ENCODE assay signal across 10 cellular contexts in the genomic region with DNA sequence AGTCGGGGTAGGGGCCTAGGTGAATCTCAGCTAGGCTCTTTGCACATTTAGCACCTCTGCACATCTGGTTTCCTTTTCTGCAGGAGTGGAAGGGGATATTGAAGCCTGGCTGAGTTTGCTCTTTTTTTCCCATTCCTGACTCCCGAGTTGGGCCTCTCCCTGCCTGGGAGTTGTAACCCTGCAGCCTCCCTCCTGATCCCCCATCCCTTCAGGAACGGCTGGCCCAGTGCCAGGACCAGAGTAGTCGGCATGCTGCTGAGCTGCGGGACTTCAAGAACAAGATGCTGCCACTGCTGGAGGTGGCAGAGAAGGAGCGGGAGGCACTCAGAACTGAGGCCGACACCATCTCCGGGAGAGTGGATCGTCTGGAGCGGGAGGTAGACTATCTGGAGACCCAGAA. TPM values are rescaled to one million over a fixed set of nuclear protein-coding genes. Genes with fewer than 3 reads are reported as not detected.
DNase-seq lines count a peak whose midpoint lies in the region; ATAC-seq and TF ChIP-seq lines count a peak whose summit lies in the region.
"Had no signal": no experiment of that assay in that cellular context is flagged by ENCODE, and none has a peak within 500 bp of the region (broad histone marks: within the 10 kb centered on the region; RNA-seq: fewer than 3 reads in every experiment).

No MANE protein-coding gene starts in this region.

- peaks cover 0 to 13% (median 0%) of the 10 kb centered on the region in 9 donors for H3K36me3 ChIP-seq in heart right ventricle

- DNase-seq in Daoy (ENCODE audit: low read depth) (peak; percentile 28), T-helper 17 cell (no peak), heart right ventricle (peak; percentile 54 to 74), sciatic nerve (ENCODE audit: low spot score) (peak; percentile 87), cortex of kidney (lab: John Stamatoyannopoulos, UW) (no peak), NOMO-1 (lab: John Stamatoyannopoulos, UW; ENCODE audit: unreplicated experiment in 2 of 2) (no peak)
- no peak for DNase-seq in T-helper 2 cell treated with Interferon-gamma antibody and Interleukin-4, amounts not matched to agents 5 μg/mL and 100 μg/mL, for 36 hours (ENCODE audit: low spot score)
- DNase-seq: HCEC 1CT had no signal

- H3K9me3 ChIP-seq in T-helper 17 cell (ENCODE audit: control insufficient read depth, low read length, poor library complexity, severe bottlenecking) (no peaks in the 10 kb centered on the region), heart right ventricle (no peaks in the 10 kb centered on the region)

- no peaks in the 10 kb centered on the region for H3K27me3 ChIP-seq in heart right ventricle

- no peaks in the 10 kb centered on the region for H3K9me3 Mint-ChIP-seq in T-helper 2 cell treated with Interferon-gamma antibody and Interleukin-4, amounts not matched to agents 5 μg/mL and 100 μg/mL, for 36 hours
- H3K9me3 Mint-ChIP-seq: activated naive CD4-positive, alpha-beta T cell treated with anti-CD3 and anti-CD28 coated beads, Interleukin-2, amount 50 U/mL, for 72 hours had no signal

- ATAC-seq in T-helper 17 cell (no peak), heart right ventricle (no peak), sciatic nerve (no peak), GM18868 (IDR thresholded peaks at IDR 0.05; ENCODE audit: unreplicated experiment) (no peak)
- ATAC-seq: activated naive CD4-positive, alpha-beta T cell treated with anti-CD3 and anti-CD28 coated beads, Interleukin-2, amount 50 U/mL, for 72 hours had no signal

- 43 to 49% methylated on average over 10 of the region's 10 CpGs for WGBS in heart right ventricle, 2 donors

- intact Hi-C loops in heart right ventricle (cut with DNase I) = loop anchor here in 3 of 10 donors (2.0 to 10.0 kb wide), 2 partner anchors 155 to 303 kb away; no protein-coding TSS in a partner anchor
- intact Hi-C loops in sciatic nerve (cut with DNase I) = loop anchor here (10.0 kb wide), 1 partner anchor 305 kb away; no protein-coding TSS in a partner anchor

- H3K4me3 Mint-ChIP-seq in T-helper 17 cell = no peak overlapping the region
- no peak overlapping the region for H3K4me3 Mint-ChIP-seq in T-helper 2 cell treated with Interferon-gamma antibody and Interleukin-4, amounts not matched to agents 5 μg/mL and 100 μg/mL, for 36 hours

- H3K4me1 Mint-ChIP-seq in T-helper 17 cell = peaks cover 26% of the 10 kb centered on the region
- H3K4me1 Mint-ChIP-seq in T-helper 2 cell treated with Interferon-gamma antibody and Interleukin-4, amounts not matched to agents 5 μg/mL and 100 μg/mL, for 36 hours (ENCODE audit: low read depth) = peaks cover 29% of the 10 kb centered on the region

- peak overlapping the region in 8 of 10 donors; percentile 27 to 76 (median 61) for H3K27ac ChIP-seq in heart right ventricle

- no peaks in the 10 kb centered on the region for H3K27me3 Mint-ChIP-seq in T-helper 17 cell
- H3K27me3 Mint-ChIP-seq in T-helper 2 cell treated with Interferon-gamma antibody and Interleukin-4, amounts not matched to agents 5 μg/mL and 100 μg/mL, for 36 hours (ENCODE audit: low read depth) = no peaks in the 10 kb centered on the region

- no peak for TF ChIP-seq CTCF in heart right ventricle (IDR thresholded peaks at IDR 0.05)

- H3K4me1 ChIP-seq in heart right ventricle = peaks cover 0 to 84% (median 77%) of the 10 kb centered on the region in 9 donors

- peak overlapping the region; percentile 94 for H3K27ac Mint-ChIP-seq in T-helper 17 cell
- H3K27ac Mint-ChIP-seq in T-helper 2 cell treated with Interferon-gamma antibody and Interleukin-4, amounts not matched to agents 5 μg/mL and 100 μg/mL, for 36 hours = no peak overlapping the region

- peak overlapping the region in 9 of 10 donors; percentile 10 to 48 (median 44) for H3K4me3 ChIP-seq in heart right ventricle

- H3K36me3 Mint-ChIP-seq in T-helper 17 cell (ENCODE audit: low read depth) = no peaks in the 10 kb centered on the region
- H3K36me3 Mint-ChIP-seq in T-helper 2 cell treated with Interferon-gamma antibody and Interleukin-4, amounts not matched to agents 5 μg/mL and 100 μg/mL, for 36 hours (ENCODE audit: low read depth) = peaks cover 3% of the 10 kb centered on the region
- H3K36me3 Mint-ChIP-seq: activated naive CD4-positive, alpha-beta T cell treated with anti-CD3 and anti-CD28 coated beads, Interleukin-2, amount 50 U/mL, for 72 hours had no signal

RNA-seq across cellular contexts. Expression of a gene that starts 0.8 kb away (rescaled TPM):
- 2.3 and 2.4 TPM in 2 replicates for total RNA-seq in Daoy (2014; rRNA removed; shearing (Covaris generic))
- total RNA-seq in T-helper 17 cell (1 to 10 TPM; 1.0 to 1.2 TPM), heart right ventricle (10 to 100 TPM in 7 of 10 donors, 1 to 10 TPM in 3; 6.1 to 19.7 (median 11.0) TPM), sciatic nerve (46.0 TPM)
- 10 to 100 TPM; 10.3 to 11.4 TPM for polyA plus RNA-seq in heart right ventricle

RNA-seq across cellular contexts. Expression of a gene that starts 51.0 kb away (rescaled TPM):
- total RNA-seq in Daoy (2014; rRNA removed; shearing (Covaris generic)) = 20.0 and 22.3 TPM in 2 replicates
- total RNA-seq in T-helper 17 cell (100 to 1,000 TPM; 228 to 253 TPM), heart right ventricle (10 to 100 TPM; 42.6 to 91.0 (median 62.2) TPM), sciatic nerve (91.2 TPM)
- 10 to 100 TPM in 1 of 2 donors, 1 to 10 TPM in 1; 7.8 to 10.7 TPM for polyA plus RNA-seq in heart right ventricle

Comparison
In these comparisons a context has a peak if more than half of its experiments do, and no peak if none do; other contexts are left out.
1. DNase-seq: peak in Daoy (single experiment), heart right ventricle (2 of 2) and sciatic nerve (single experiment); none in T-helper 17 cell (0 of 3), cortex of kidney (single experiment), T-helper 2 cell treated with Interferon-gamma antibody and Interleukin-4, amounts not matched to agents 5 μg/mL and 100 μg/mL, for 36 hours (single experiment) and NOMO-1 (0 of 2).